8 cellular contexts compared by ENCODE assay signal in the genomic region with DNA sequence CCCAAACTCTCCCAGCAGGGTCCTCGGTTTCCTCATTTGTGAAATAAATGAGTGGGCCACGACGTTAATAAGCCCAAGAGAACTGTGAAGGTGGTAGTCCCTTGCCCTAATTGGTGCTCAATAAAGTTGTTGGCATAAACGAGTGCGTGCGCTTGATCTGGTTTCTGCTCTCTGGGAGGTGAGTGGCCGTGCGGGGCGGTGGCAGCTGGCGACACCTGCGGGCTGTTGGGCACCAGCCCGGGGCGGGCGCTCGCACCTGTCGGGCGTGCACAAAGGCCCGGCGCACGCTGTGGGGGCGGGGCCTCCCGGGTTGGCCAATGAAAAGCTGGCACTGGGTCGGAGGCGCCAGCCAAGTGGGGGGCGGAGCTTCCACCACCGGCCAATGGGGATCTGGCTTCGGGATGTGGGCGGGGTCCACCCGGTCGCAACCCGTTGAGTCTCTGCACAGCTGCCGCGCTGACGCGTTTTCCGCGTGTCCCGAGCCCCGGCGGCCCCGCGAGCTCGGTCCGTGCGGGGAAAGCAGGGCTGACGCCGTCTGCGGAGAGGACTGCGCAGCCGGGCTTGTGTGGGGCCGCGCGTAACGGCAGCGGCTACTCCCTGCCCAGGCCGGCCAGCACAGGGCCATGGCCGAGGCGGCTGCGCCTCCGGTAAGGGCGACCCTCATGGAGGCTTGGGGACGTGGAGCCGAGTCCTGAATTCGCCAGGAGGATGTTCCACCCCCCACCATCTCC. TPM values are rescaled to one million over a fixed set of nuclear protein-coding genes. Genes with fewer than 3 reads are reported as not detected.
DNase-seq lines count a peak whose midpoint lies in the region; ATAC-seq and TF ChIP-seq lines count a peak whose summit lies in the region.

No MANE protein-coding gene starts in this region.

- ATAC-seq in GM18498 (IDR thresholded peaks at IDR 0.05; ENCODE audit: unreplicated experiment) (peak; percentile 97), HG02870 (IDR thresholded peaks at IDR 0.05; ENCODE audit: unreplicated experiment) (peak; percentile 97)

- H3F3A ChIP-seq in smooth muscle cell (ENCODE audit: low read depth): no peaks in the 10 kb centered on the region

- peak overlapping the region; percentile 27 for H3K9ac ChIP-seq in smooth muscle cell (ENCODE audit: low read depth)

- peak overlapping the region; percentile 20 for H2AFZ ChIP-seq in smooth muscle cell (ENCODE audit: low read depth)

- H3K79me2 ChIP-seq in smooth muscle cell (ENCODE audit: low read depth): no peaks in the 10 kb centered on the region

- no peaks in the 10 kb centered on the region for H3K27me3 ChIP-seq in smooth muscle cell (ENCODE audit: low read depth)

- DNase-seq in NCI-H1930 (lab: John Stamatoyannopoulos, UW): peak; percentile 96 to 98
- peak; percentile 86 to 89 for DNase-seq in cardiac fibroblast (ENCODE audit: low read depth in 2 of 2)
- peak; percentile 100 for DNase-seq in iPS-NIHi7 (ENCODE audit: extremely low spot score)
- peak; percentile 74 for DNase-seq in smooth muscle cell (lab: John Stamatoyannopoulos, UW; ENCODE audit: unreplicated experiment)
- DNase-seq in A172 (ENCODE audit: low spot score): no peak

- H3K4me2 ChIP-seq in smooth muscle cell: peak overlapping the region; percentile 88

- 3% methylated on average over 62 of the region's 64 CpGs for WGBS in smooth muscle cell (ENCODE audit: low lambda C conversion rate)

- H3K36me3 ChIP-seq in smooth muscle cell (ENCODE audit: low read depth): no peaks in the 10 kb centered on the region

- no peak for TF ChIP-seq CTCF in WI38 (IDR thresholded peaks at IDR 0.05; ENCODE audit: low read depth, low read length)
- no peak for TF ChIP-seq CTCF in cardiac fibroblast (IDR thresholded peaks at IDR 0.05; ENCODE audit: low read depth, low read length)
- TF ChIP-seq CTCF in smooth muscle cell (IDR thresholded peaks at IDR 0.05; ENCODE audit: borderline replicate concordance, insufficient read depth, poor library complexity, severe bottlenecking): no peak

- no peaks in the 10 kb centered on the region for H3K9me3 ChIP-seq in smooth muscle cell (replicated peaks; ENCODE audit: low read depth)

- peaks cover 5% of the 10 kb centered on the region for H3K4me1 ChIP-seq in smooth muscle cell (ENCODE audit: low read depth)

- H4K20me1 ChIP-seq in smooth muscle cell (ENCODE audit: low read depth): peaks cover 10% of the 10 kb centered on the region

- peak overlapping the region; percentile 68 for H3K4me3 ChIP-seq in WI38 (ENCODE audit: low read depth, low read length)
- H3K4me3 ChIP-seq in cardiac fibroblast (replicated peaks in 1 of 2; ENCODE audit: low read depth in 2 of 2, low read length in 2 of 2): peak overlapping the region; percentile 62 to 71
- peak overlapping the region; percentile 54 for H3K4me3 ChIP-seq in smooth muscle cell

- no peak overlapping the region for H3K27ac ChIP-seq in smooth muscle cell (ENCODE audit: low read depth)

RNA-seq across cellular contexts. Expression of a gene that starts 23.0 kb away (rescaled TPM):
- total RNA-seq in smooth muscle cell: 7.2 and 9.8 TPM in 2 replicates
- polyA plus RNA-seq in smooth muscle cell: 8.1 and 9.5 TPM in 2 replicates
- total RNA-seq in A172 (2014; rRNA removed; shearing (Covaris generic)): 2.0 and 3.7 TPM in 2 replicates

RNA-seq across cellular contexts. Expression of a gene that starts 45.6 kb away (rescaled TPM):
- total RNA-seq in smooth muscle cell: 3.8 and 7.7 TPM in 2 replicates
- 4.6 and 11.8 TPM in 2 replicates for polyA plus RNA-seq in smooth muscle cell
- 2.7 and 4.0 TPM in 2 replicates for total RNA-seq in A172 (2014; rRNA removed; shearing (Covaris generic))
